ENCODE assay signal across 16 cellular contexts in genomic region chr6:130134594-130134993, GRCh38.
DNase-seq lines count a peak whose midpoint lies in the region; ATAC-seq and TF ChIP-seq lines count a peak whose summit lies in the region.
"Had no signal": no experiment of that assay in that cellular context is flagged by ENCODE, and none has a peak within 500 bp of the region (broad histone marks: within the 10 kb centered on the region; RNA-seq: fewer than 3 reads in every experiment).

No MANE protein-coding gene starts in this region.

- no peaks in the 10 kb centered on the region for H3K9me3 ChIP-seq in ovary
- H3K9me3 ChIP-seq: right lobe of liver had no signal

- no peak for TF ChIP-seq POLR2A in ovary (IDR thresholded peaks at IDR 0.05)

- H3K36me3 Mint-ChIP-seq in activated T-cell treated with anti-CD3 and anti-CD28 coated beads, Interleukin-2, amount 50 U/mL, for 4 hours (ENCODE audit: insufficient read depth) = peaks cover 19% of the 10 kb centered on the region
- H3K36me3 Mint-ChIP-seq in activated T-helper 2 cell treated with anti-CD3 and anti-CD28 coated beads, Interferon-gamma antibody, Interleukin-2, Interleukin-4, amounts not matched to agents 10 μg/mL and 5 μg/mL and 100 μg/mL, durations not matched to agents 14 hours and 24 hours and 36 hours (ENCODE audit: low read depth) = peaks cover 37% of the 10 kb centered on the region
- peaks cover 11% of the 10 kb centered on the region for H3K36me3 Mint-ChIP-seq in stimulated activated effector memory CD8-positive, alpha-beta T cell treated with anti-CD3 and anti-CD28 coated beads, Interleukin-12 subunit alpha, Interleukin-12 subunit beta, amount 100 ng/mL, for 72 hours

- POLR2A ChIA-PET in HEK293T (lab: Yijun Ruan, JAX) = no interaction called here

- 67 to 87% (median 81%) methylated on average over 2 of the region's 2 CpGs for WGBS in ovary, 3 donors

- H3K36me3 ChIP-seq in ovary = no peaks in the 10 kb centered on the region

- ATAC-seq in activated T-cell treated with anti-CD3 and anti-CD28 coated beads, Interleukin-2, amount 50 U/mL, for 4 hours = peak; percentile 39 to 62
- peak; percentile 60 for ATAC-seq in stimulated activated effector memory CD8-positive, alpha-beta T cell treated with anti-CD3 and anti-CD28 coated beads, Interleukin-12 subunit alpha, Interleukin-12 subunit beta, amount 100 ng/mL, for 72 hours
- no peak for ATAC-seq in GM18519 (IDR thresholded peaks at IDR 0.05; ENCODE audit: low FRiP score, unreplicated experiment)
- no peak for ATAC-seq in GM18867 (IDR thresholded peaks at IDR 0.05; ENCODE audit: unreplicated experiment)
- ATAC-seq: heart right ventricle, right lobe of liver had no signal

- intact Hi-C loops in activated T-helper 2 cell treated with anti-CD3 and anti-CD28 coated beads, Interferon-gamma antibody, Interleukin-2, Interleukin-4, amounts not matched to agents 10 μg/mL and 5 μg/mL and 100 μg/mL, durations not matched to agents 14 hours and 24 hours and 36 hours (cut with micrococcal nuclease) = loop anchor here (1.0 to 10.0 kb wide), 5 partner anchors 57 to 640 kb away; no protein-coding TSS in a partner anchor
- intact Hi-C loops in ovary (cut with DNase I) = no loop called here

- H3K4me1 Mint-ChIP-seq in activated T-cell treated with anti-CD3 and anti-CD28 coated beads, Interleukin-2, amount 50 U/mL, for 4 hours (ENCODE audit: low read depth) = peaks cover 91% of the 10 kb centered on the region
- peaks cover 90% of the 10 kb centered on the region for H3K4me1 Mint-ChIP-seq in activated T-helper 2 cell treated with anti-CD3 and anti-CD28 coated beads, Interferon-gamma antibody, Interleukin-2, Interleukin-4, amounts not matched to agents 10 μg/mL and 5 μg/mL and 100 μg/mL, durations not matched to agents 14 hours and 24 hours and 36 hours (ENCODE audit: low read depth)
- peaks cover 87% of the 10 kb centered on the region for H3K4me1 Mint-ChIP-seq in stimulated activated effector memory CD8-positive, alpha-beta T cell treated with anti-CD3 and anti-CD28 coated beads, Interleukin-12 subunit alpha, Interleukin-12 subunit beta, amount 100 ng/mL, for 72 hours

- H3K4me3 Mint-ChIP-seq in activated T-cell treated with anti-CD3 and anti-CD28 coated beads, Interleukin-2, amount 50 U/mL, for 4 hours = no peak overlapping the region
- H3K4me3 Mint-ChIP-seq in activated T-helper 2 cell treated with anti-CD3 and anti-CD28 coated beads, Interferon-gamma antibody, Interleukin-2, Interleukin-4, amounts not matched to agents 10 μg/mL and 5 μg/mL and 100 μg/mL, durations not matched to agents 14 hours and 24 hours and 36 hours (ENCODE audit: low read depth) = no peak overlapping the region
- no peak overlapping the region for H3K4me3 Mint-ChIP-seq in stimulated activated effector memory CD8-positive, alpha-beta T cell treated with anti-CD3 and anti-CD28 coated beads, Interleukin-12 subunit alpha, Interleukin-12 subunit beta, amount 100 ng/mL, for 72 hours
- H3K4me3 Mint-ChIP-seq: endodermal cell, H9 had no signal

- no peaks in the 10 kb centered on the region for H3K9me3 Mint-ChIP-seq in activated T-cell treated with anti-CD3 and anti-CD28 coated beads, Interleukin-2, amount 50 U/mL, for 4 hours
- H3K9me3 Mint-ChIP-seq in activated T-helper 2 cell treated with anti-CD3 and anti-CD28 coated beads, Interferon-gamma antibody, Interleukin-2, Interleukin-4, amounts not matched to agents 10 μg/mL and 5 μg/mL and 100 μg/mL, durations not matched to agents 14 hours and 24 hours and 36 hours = peaks cover 9% of the 10 kb centered on the region
- no peaks in the 10 kb centered on the region for H3K9me3 Mint-ChIP-seq in stimulated activated effector memory CD8-positive, alpha-beta T cell treated with anti-CD3 and anti-CD28 coated beads, Interleukin-12 subunit alpha, Interleukin-12 subunit beta, amount 100 ng/mL, for 72 hours
- H3K9me3 Mint-ChIP-seq: endodermal cell, H9 had no signal

- no peak overlapping the region for H3K27ac ChIP-seq in ovary
- H3K27ac ChIP-seq: right lobe of liver had no signal

- peak overlapping the region; percentile 47 for H3K27ac Mint-ChIP-seq in activated T-helper 2 cell treated with anti-CD3 and anti-CD28 coated beads, Interferon-gamma antibody, Interleukin-2, Interleukin-4, amounts not matched to agents 10 μg/mL and 5 μg/mL and 100 μg/mL, durations not matched to agents 14 hours and 24 hours and 36 hours
- H3K27ac Mint-ChIP-seq in stimulated activated effector memory CD8-positive, alpha-beta T cell treated with anti-CD3 and anti-CD28 coated beads, Interleukin-12 subunit alpha, Interleukin-12 subunit beta, amount 100 ng/mL, for 72 hours = peak overlapping the region; percentile 4
- H3K27ac Mint-ChIP-seq: endodermal cell, H9 had no signal

- CTCF ChIA-PET in HEK293T (lab: Yijun Ruan, JAX) = no interaction called here

- no peaks in the 10 kb centered on the region for H3K27me3 ChIP-seq in ovary
- H3K27me3 ChIP-seq: heart right ventricle, right lobe of liver had no signal

- H3K27me3 Mint-ChIP-seq in activated T-cell treated with anti-CD3 and anti-CD28 coated beads, Interleukin-2, amount 50 U/mL, for 4 hours (ENCODE audit: low read depth) = no peaks in the 10 kb centered on the region
- H3K27me3 Mint-ChIP-seq in activated T-helper 2 cell treated with anti-CD3 and anti-CD28 coated beads, Interferon-gamma antibody, Interleukin-2, Interleukin-4, amounts not matched to agents 10 μg/mL and 5 μg/mL and 100 μg/mL, durations not matched to agents 14 hours and 24 hours and 36 hours (ENCODE audit: low read depth) = no peaks in the 10 kb centered on the region

- TF ChIP-seq EP300 in ovary (IDR thresholded peaks at IDR 0.05) = no peak

- DNase-seq in activated T-cell treated with anti-CD3 and anti-CD28 coated beads, Interleukin-2, amount 50 U/mL, for 4 hours = no peak
- DNase-seq in activated T-cell treated with anti-CD3 and anti-CD28 coated beads for 4 hours (no peak), HEK293T (ENCODE audit: extremely low spot score) (peak; percentile 9), ovary (no peak)
- DNase-seq in activated T-helper 2 cell treated with anti-CD3 and anti-CD28 coated beads, Interferon-gamma antibody, Interleukin-2, Interleukin-4, amounts not matched to agents 10 μg/mL and 5 μg/mL and 100 μg/mL, durations not matched to agents 14 hours and 24 hours and 36 hours (ENCODE audit: low spot score) = no peak
- DNase-seq in stimulated activated effector memory CD8-positive, alpha-beta T cell treated with anti-CD3 and anti-CD28 coated beads, Interleukin-12 subunit alpha, Interleukin-12 subunit beta, amount 100 ng/mL, for 72 hours (ENCODE audit: low spot score in 2 of 2) = no peak
- DNase-seq: cerebellar nuclear complex, endodermal cell, H9, heart right ventricle, NCI-H1694, OCI-M1, right lobe of liver, substantia nigra had no signal

- H3K4me1 ChIP-seq in ovary (ENCODE audit: insufficient read depth) = no peaks in the 10 kb centered on the region
- H3K4me1 ChIP-seq: heart right ventricle, right lobe of liver had no signal

- TF ChIP-seq CTCF in ovary (IDR thresholded peaks at IDR 0.05) = no peak

- no peak overlapping the region for H3K4me3 ChIP-seq in ovary
- H3K4me3 ChIP-seq: heart right ventricle, right lobe of liver had no signal

TF ChIP-seq in HEK293T, 16 proteins besides CTCF, POLR2A, EP300 and RAD21:
- TF ChIP-seq CTBP1 (IDR thresholded peaks at IDR 0.05; ENCODE audit: borderline replicate concordance) (no peak), PKNOX1 (IDR thresholded peaks at IDR 0.05) (peak; percentile 83)

Comparison
In these comparisons a context has a peak if more than half of its experiments do, and no peak if none do; other contexts are left out.
1. ATAC-seq: peak in activated T-cell treated with anti-CD3 and anti-CD28 coated beads, Interleukin-2, amount 50 U/mL, for 4 hours (2 of 2) and stimulated activated effector memory CD8-positive, alpha-beta T cell treated with anti-CD3 and anti-CD28 coated beads, Interleukin-12 subunit alpha, Interleukin-12 subunit beta, amount 100 ng/mL, for 72 hours (single experiment); none in GM18519 (single experiment) and GM18867 (single experiment).